ENCODE assay signal across 5 cellular contexts in genomic region chr3:76776927-76777326, GRCh38.
"Had no signal": no experiment of that assay in that cellular context is flagged by ENCODE, and none has a peak within 500 bp of the region (broad histone marks: within the 10 kb centered on the region; RNA-seq: fewer than 3 reads in every experiment).

No MANE protein-coding gene starts in this region.

- H3K4me1 Mint-ChIP-seq: H9 had no signal

- H2AFZ ChIP-seq: GM23248 had no signal

- H3K4me3 Mint-ChIP-seq: H9 had no signal

- H3K27ac Mint-ChIP-seq: H9 had no signal

- ATAC-seq: K562 had no signal

- H3K9ac ChIP-seq: GM23248 had no signal

- H3K9me3 Mint-ChIP-seq: H9 had no signal

- DNase-seq: GM23248, H9, HCEC 1CT, IMR-90 had no signal

- H3K4me3 ChIP-seq: GM23248, K562 had no signal

- H3K27ac ChIP-seq: GM23248 had no signal
